Comparison of ENCODE assay signal across 22 cellular contexts in genomic region chr22:23359583-23360123, GRCh38.
A peak's percentile ranks its signal among the peaks of the same experiment; 100 is the strongest.
DNase-seq lines count a peak whose midpoint lies in the region; ATAC-seq, FAIRE-seq and TF ChIP-seq lines count a peak whose summit lies in the region.
"Had no signal": no experiment of that assay in that cellular context is flagged by ENCODE, and none has a peak within 500 bp of the region (broad histone marks: within the 10 kb centered on the region; RNA-seq: fewer than 3 reads in every experiment).

No MANE protein-coding gene starts in this region.

- ATAC-seq in HepG2: no peak
- ATAC-seq in right lobe of liver: no peak
- ATAC-seq in K562: no peak
- ATAC-seq in stimulated activated effector memory CD8-positive, alpha-beta T cell treated with anti-CD3 and anti-CD28 coated beads, Interleukin-12 subunit alpha, Interleukin-12 subunit beta, amount 100 ng/mL, for 72 hours: peak; percentile 57
- no peak for ATAC-seq in GM21528 (IDR thresholded peaks at IDR 0.05; ENCODE audit: low FRiP score, unreplicated experiment)
- ATAC-seq: A549; CD8-positive, alpha-beta T cell had no signal

- TF ChIP-seq RAD21 in HepG2 (CRISPR knock-in tag; IDR thresholded peaks at IDR 0.05) (no peak), K562 (CRISPR knock-in tag; conservative IDR thresholded peaks at IDR 0.05 in 1 of 2, IDR thresholded peaks at IDR 0.05 in 1 of 2) (no peak)

- H3K27me3 ChIP-seq in HepG2 (ENCODE audit: control insufficient read depth in 1 of 2, insufficient read depth in 2 of 2, low read length in 2 of 2) (peaks cover 0 to 21% of the 10 kb centered on the region in 2 experiments; a peak in 2 of 5 replicates), right lobe of liver (no peaks in the 10 kb centered on the region), K562 (ENCODE audit: control insufficient read depth in 2 of 2, insufficient read depth in 2 of 2, low read length in 2 of 2) (no peaks in the 10 kb centered on the region; a peak in 2 of 5 replicates), stomach (no peaks in the 10 kb centered on the region)
- H3K27me3 ChIP-seq: BLaER1 had no signal

- H3K27ac Mint-ChIP-seq in stimulated activated effector memory CD8-positive, alpha-beta T cell treated with anti-CD3 and anti-CD28 coated beads, Interleukin-12 subunit alpha, Interleukin-12 subunit beta, amount 100 ng/mL, for 72 hours: no peak overlapping the region
- H3K27ac Mint-ChIP-seq: B cell; CD4-positive, CD25-positive, alpha-beta regulatory T cell; CD8-positive, alpha-beta T cell had no signal

- POLR2A ChIA-PET in HepG2 (lab: Yijun Ruan, JAX): no interaction called here
- POLR2A ChIA-PET in K562 (lab: Yijun Ruan, JAX): no interaction called here

- 9% methylated on average over 4 of the region's 5 CpGs for WGBS in HepG2 (ENCODE audit: low lambda C conversion rate)
- 54% methylated on average over 4 of the region's 5 CpGs for WGBS in right lobe of liver (ENCODE audit: insufficient coverage, low coverage, low lambda C conversion rate, missing lambda C conversion rate)
- WGBS in K562 (ENCODE audit: insufficient coverage, low coverage, missing lambda C conversion rate): 0% methylated on average over 4 of the region's 5 CpGs
- WGBS in stomach, 5 donors: 63 to 70% (median 67%) methylated on average over 5 of the region's 5 CpGs

- H3K4me3 ChIP-seq in HepG2 (replicated peaks in 1 of 3; ENCODE audit: insufficient read depth in 1 of 3, low read depth in 2 of 3, low read length in 3 of 3) (no peak overlapping the region), right lobe of liver (no peak overlapping the region), K562 (no peak overlapping the region), stomach (no peak overlapping the region)
- H3K4me3 ChIP-seq: A549, BLaER1, GM23248 had no signal

- no peaks in the 10 kb centered on the region for H3K9me3 Mint-ChIP-seq in stimulated activated effector memory CD8-positive, alpha-beta T cell treated with anti-CD3 and anti-CD28 coated beads, Interleukin-12 subunit alpha, Interleukin-12 subunit beta, amount 100 ng/mL, for 72 hours
- H3K9me3 Mint-ChIP-seq: CD4-positive, CD25-positive, alpha-beta regulatory T cell; CD8-positive, alpha-beta T cell had no signal

- H3K4me1 ChIP-seq in HepG2 (ENCODE audit: insufficient read depth, low read length): no peaks in the 10 kb centered on the region
- peaks cover 0 to 6% (median 3%) of the 10 kb centered on the region in 4 donors for H3K4me1 ChIP-seq in right lobe of liver
- H3K4me1 ChIP-seq in K562 (replicated peaks in 1 of 2; ENCODE audit: control insufficient read depth in 2 of 2, insufficient read depth in 2 of 2, low read length in 2 of 2): no peaks in the 10 kb centered on the region
- H3K4me1 ChIP-seq in stomach: peaks cover 0 to 6% (median 0%) of the 10 kb centered on the region in 4 donors
- H3K4me1 ChIP-seq: A549, Caco-2 had no signal

- H3K36me3 ChIP-seq in HepG2 (replicated peaks in 1 of 2; ENCODE audit: control insufficient read depth in 1 of 2, insufficient read depth in 2 of 2, low read length in 2 of 2) (no peaks in the 10 kb centered on the region), right lobe of liver (no peaks in the 10 kb centered on the region), K562 (ENCODE audit: control insufficient read depth, insufficient read depth, low read length) (no peaks in the 10 kb centered on the region), stomach (no peaks in the 10 kb centered on the region)
- H3K36me3 ChIP-seq: BLaER1 had no signal

- TF ChIP-seq POLR2A in HepG2 (IDR thresholded peaks at IDR 0.05; ENCODE audit: insufficient read depth in 1 of 2, low read depth in 2 of 2, low read length in 2 of 2) (no peak), right lobe of liver (IDR thresholded peaks at IDR 0.05) (no peak), K562 (conservative IDR thresholded peaks at IDR 0.05) (no peak), stomach (IDR thresholded peaks at IDR 0.05) (no peak)

- no peak overlapping the region for H3K4me2 ChIP-seq in HepG2 (ENCODE audit: low read depth, low read length)
- H3K4me2 ChIP-seq in K562 (ENCODE audit: insufficient read depth, low read length): no peak overlapping the region
- H3K4me2 ChIP-seq: A549, BLaER1 had no signal

- H3K9me1 ChIP-seq in K562 (ENCODE audit: control insufficient read depth, insufficient read depth, low read length): no peaks in the 10 kb centered on the region

- FAIRE-seq in HepG2 (lab: Jason Lieb, UNC) (no peak), K562 (lab: Jason Lieb, UNC) (no peak)
- FAIRE-seq: A549, GM12892, H1 had no signal

- no peaks in the 10 kb centered on the region for H3K36me3 Mint-ChIP-seq in stimulated activated effector memory CD8-positive, alpha-beta T cell treated with anti-CD3 and anti-CD28 coated beads, Interleukin-12 subunit alpha, Interleukin-12 subunit beta, amount 100 ng/mL, for 72 hours
- H3K36me3 Mint-ChIP-seq: CD4-positive, CD25-positive, alpha-beta regulatory T cell; CD8-positive, alpha-beta T cell had no signal

- H2AFZ ChIP-seq in HepG2 (ENCODE audit: low read length) (no peak overlapping the region), K562 (ENCODE audit: low read depth, low read length) (no peak overlapping the region)
- H2AFZ ChIP-seq: GM23248 had no signal

- intact Hi-C loops in HepG2 (cut with micrococcal nuclease; ENCODE audit: unreplicated experiment) (no loop called here), right lobe of liver (cut with DNase I) (no loop called here), K562 (cut with micrococcal nuclease) (no loop called here), stomach (cut with DNase I; ENCODE audit: low total_unique reads) (no loop called here)

- DNase-seq in HepG2 (ENCODE audit: low spot score) (no peak), right lobe of liver (no peak), K562 (ENCODE audit: extremely low read depth in 1 of 4, low spot score in 3 of 4) (no peak), stomach (no peak)
- no peak for DNase-seq in stimulated activated effector memory CD8-positive, alpha-beta T cell treated with anti-CD3 and anti-CD28 coated beads, Interleukin-12 subunit alpha, Interleukin-12 subunit beta, amount 100 ng/mL, for 72 hours (ENCODE audit: low spot score in 2 of 2)
- DNase-seq: ACHN; Caco-2; CD4-positive, CD25-positive, alpha-beta regulatory T cell; CD8-positive, alpha-beta T cell; DMS153; DND-41; GM23248; H7; HCEC 1CT had no signal

- H3K4me3 Mint-ChIP-seq in stimulated activated effector memory CD8-positive, alpha-beta T cell treated with anti-CD3 and anti-CD28 coated beads, Interleukin-12 subunit alpha, Interleukin-12 subunit beta, amount 100 ng/mL, for 72 hours: no peak overlapping the region
- H3K4me3 Mint-ChIP-seq: B cell; CD4-positive, CD25-positive, alpha-beta regulatory T cell; CD8-positive, alpha-beta T cell had no signal

- no peaks in the 10 kb centered on the region for H4K20me1 ChIP-seq in HepG2 (ENCODE audit: insufficient read depth, low read length)
- H4K20me1 ChIP-seq in K562 (replicated peaks; ENCODE audit: control insufficient read depth, insufficient read depth, low read length): no peaks in the 10 kb centered on the region
- H4K20me1 ChIP-seq: BLaER1 had no signal

- TF ChIP-seq EP300 in HepG2 (IDR thresholded peaks at IDR 0.05; ENCODE audit: low read depth in 2 of 2, low read length in 2 of 2) (no peak), HepG2 (CRISPR knock-in tag; IDR thresholded peaks at IDR 0.05; ENCODE audit: borderline replicate concordance) (no peak), K562 (IDR thresholded peaks at IDR 0.05; ENCODE audit: low read length) (no peak), stomach (IDR thresholded peaks at IDR 0.05) (no peak)

- in situ Hi-C loops in HepG2 (cut with HindIII; ENCODE audit: extremely low pct_ligation_motif_present, low pct_unique_long_range_greater_than_20kb): no loop called here
- in situ Hi-C loops in K562 (cut with MboI): no loop called here

- H3K9me3 ChIP-seq in HepG2 (ENCODE audit: low read length) (no peaks in the 10 kb centered on the region), right lobe of liver (no peaks in the 10 kb centered on the region), K562 (replicated peaks; ENCODE audit: control insufficient read depth, insufficient read depth, low read depth, low read length) (no peaks in the 10 kb centered on the region), stomach (no peaks in the 10 kb centered on the region)
- H3K9me3 ChIP-seq: A549, Caco-2 had no signal

- BruUV-seq in HepG2 (replicated peaks; lab: Mats Ljungman, UMichigan) (no TSS peak), K562 (replicated peaks; lab: Mats Ljungman, UMichigan) (no TSS peak)

- TF ChIP-seq CTCF in HepG2 (CRISPR knock-in tag; IDR thresholded peaks at IDR 0.05) (no peak), right lobe of liver (IDR thresholded peaks at IDR 0.05) (no peak), K562 (IDR thresholded peaks at IDR 0.05 in 2 of 3, conservative IDR thresholded peaks at IDR 0.05 in 1 of 3; ENCODE audit: insufficient read depth in 2 of 3, low read depth in 1 of 3, low read length in 3 of 3) (no peak), stomach (IDR thresholded peaks at IDR 0.05) (no peak)

- H3K79me2 ChIP-seq in HepG2 (ENCODE audit: insufficient read depth, low read length): no peaks in the 10 kb centered on the region
- no peaks in the 10 kb centered on the region for H3K79me2 ChIP-seq in K562 (ENCODE audit: control insufficient read depth, insufficient read depth, low read length)

- H3K27ac ChIP-seq in HepG2 (ENCODE audit: extremely low read length, insufficient read depth, low read length) (no peak overlapping the region), right lobe of liver (no peak overlapping the region), K562 (ENCODE audit: extremely low read depth, low read depth, low read length) (no peak overlapping the region), stomach (no peak overlapping the region)
- H3K27ac ChIP-seq: 22Rv1, A549, BLaER1, C4-2B, GM23248 had no signal

- H3K4me1 Mint-ChIP-seq in stimulated activated effector memory CD8-positive, alpha-beta T cell treated with anti-CD3 and anti-CD28 coated beads, Interleukin-12 subunit alpha, Interleukin-12 subunit beta, amount 100 ng/mL, for 72 hours: no peaks in the 10 kb centered on the region
- H3K4me1 Mint-ChIP-seq: B cell; CD4-positive, CD25-positive, alpha-beta regulatory T cell had no signal

- no peak overlapping the region for H3K9ac ChIP-seq in HepG2 (ENCODE audit: insufficient read depth, low read depth, low read length)
- no peak overlapping the region for H3K9ac ChIP-seq in K562 (ENCODE audit: insufficient read depth in 1 of 2, low read depth in 2 of 2, low read length in 2 of 2)
- H3K9ac ChIP-seq: BLaER1, GM23248 had no signal

- CTCF ChIA-PET in HepG2 (lab: Yijun Ruan, JAX; ENCODE audit: low intra/inter-chr PET ratio, low total read pairs): no interaction called here
- CTCF ChIA-PET in K562 (lab: Yijun Ruan, JAX; ENCODE audit: low intra/inter-chr PET ratio): no interaction called here

TF ChIP-seq in K562, 482 proteins besides CTCF, POLR2A, EP300 and RAD21 (continues in another document):
- TF ChIP-seq RBM25 (IDR thresholded peaks at IDR 0.05; ENCODE audit: low read depth, low read length, severe bottlenecking): peak; percentile 53
